Comparison of ENCODE assay signal across 8 cellular contexts in genomic region chr21:41425588-41425953, GRCh38. TPM values are rescaled to one million over a fixed set of nuclear protein-coding genes. Genes with fewer than 3 reads are reported as not detected.
DNase-seq lines count a peak whose midpoint lies in the region; ATAC-seq, FAIRE-seq and TF ChIP-seq lines count a peak whose summit lies in the region.

No MANE protein-coding gene starts in this region.

- POLR2A ChIA-PET in OCI-LY7 (lab: Charles Lee), result no interaction called here

- H3K14ac ChIP-seq in trophoblast cell (ENCODE audit: low read length), result no peak overlapping the region

- TF ChIP-seq CTCF in DND-41 (IDR thresholded peaks at IDR 0.05; ENCODE audit: borderline replicate concordance, extremely low read depth, low read length, poor library complexity, severe bottlenecking) (no peak), OCI-LY7 (conservative IDR thresholded peaks at IDR 0.05; ENCODE audit: low read length) (no peak), epithelial cell of proximal tubule (conservative IDR thresholded peaks at IDR 0.05; ENCODE audit: low read depth, low read length) (no peak)

- DNase-seq in DND-41 (no peak), OCI-LY7 (ENCODE audit: low spot score) (no peak), epithelial cell of proximal tubule (ENCODE audit: low read depth) (no peak), trophoblast cell (no peak), inferior parietal cortex (ENCODE audit: extremely low spot score) (no peak), urothelium cell line (ENCODE audit: low spot score) (no peak), MV-4-11 (lab: John Stamatoyannopoulos, UW) (no peak)
- no peak for DNase-seq in stimulated activated CD4-positive, alpha-beta T cell treated with anti-CD3 and anti-CD28 coated beads, Interleukin-12 subunit alpha, Interleukin-12 subunit beta, amount 100 ng/mL, for 4 hours

- H2BK120ac ChIP-seq in trophoblast cell (ENCODE audit: insufficient read depth, low read length, poor library complexity), result no peak overlapping the region

- no peak for ATAC-seq in DND-41 (ENCODE audit: insufficient read depth, low read depth)

- H3K36me3 ChIP-seq in DND-41 (ENCODE audit: insufficient read depth, low read length), result no peaks in the 10 kb centered on the region
- no peaks in the 10 kb centered on the region for H3K36me3 ChIP-seq in OCI-LY7 (ENCODE audit: insufficient read depth, low read length)
- H3K36me3 ChIP-seq in trophoblast cell (ENCODE audit: control insufficient read depth in 1 of 2, insufficient read depth in 2 of 2, low read length in 2 of 2), result no peaks in the 10 kb centered on the region

- H4K12ac ChIP-seq in trophoblast cell (ENCODE audit: low read depth, low read length), result no peak overlapping the region

- no peak overlapping the region for H2AK5ac ChIP-seq in trophoblast cell (ENCODE audit: low read length)

- no peak overlapping the region for H3K18ac ChIP-seq in trophoblast cell (ENCODE audit: low read length)

- BruUV-seq in OCI-LY7 (replicated peaks; lab: Mats Ljungman, UMichigan), result no TSS peak

- peak overlapping the region; percentile 77 for H3K4me2 ChIP-seq in DND-41 (ENCODE audit: insufficient read depth, low read length)
- H3K4me2 ChIP-seq in OCI-LY7 (ENCODE audit: low read length), result peak overlapping the region; percentile 81
- H3K4me2 ChIP-seq in trophoblast cell (ENCODE audit: low read length), result peak overlapping the region; percentile 61

- H3K79me1 ChIP-seq in trophoblast cell (ENCODE audit: low read length), result no peaks in the 10 kb centered on the region

- H3K4me3 ChIP-seq in DND-41 (ENCODE audit: low read depth in 1 of 2, low read length in 2 of 2) (peak overlapping the region; percentile 13 to 57; a peak in 3 of 4 replicates), OCI-LY7 (ENCODE audit: low read depth, low read length, poor library complexity, severe bottlenecking) (peak overlapping the region; percentile 67), epithelial cell of proximal tubule (ENCODE audit: low read depth, low read length) (peak overlapping the region; percentile 72), trophoblast cell (ENCODE audit: low read depth, low read length) (no peak overlapping the region)

- peak overlapping the region; percentile 36 for H3K27ac ChIP-seq in DND-41 (ENCODE audit: low read length)
- no peak overlapping the region for H3K27ac ChIP-seq in OCI-LY7 (ENCODE audit: low read depth, low read length, poor library complexity, severe bottlenecking)
- no peak overlapping the region for H3K27ac ChIP-seq in trophoblast cell (ENCODE audit: low read depth, low read length)

- H4K20me1 ChIP-seq in DND-41 (ENCODE audit: insufficient read depth, low read length) (no peaks in the 10 kb centered on the region), OCI-LY7 (ENCODE audit: insufficient read depth, low read length) (no peaks in the 10 kb centered on the region)

- H3K4me1 ChIP-seq in DND-41 (ENCODE audit: insufficient read depth, low read length) (peaks cover 24% of the 10 kb centered on the region), OCI-LY7 (ENCODE audit: insufficient read depth, low read length, poor library complexity, severe bottlenecking) (peaks cover 63% of the 10 kb centered on the region), trophoblast cell (ENCODE audit: control insufficient read depth in 1 of 2, insufficient read depth in 2 of 2, low read length in 2 of 2) (peaks cover 0 to 5% of the 10 kb centered on the region in 2 experiments)

- H3K79me2 ChIP-seq in DND-41 (ENCODE audit: insufficient read depth, low read length) (no peaks in the 10 kb centered on the region), OCI-LY7 (ENCODE audit: insufficient read depth, low read depth, low read length) (no peaks in the 10 kb centered on the region), trophoblast cell (ENCODE audit: control insufficient read depth, insufficient read depth, low read length, poor library complexity) (peaks cover 1% of the 10 kb centered on the region)

- H3K4ac ChIP-seq in trophoblast cell (ENCODE audit: low read depth, low read length), result no peak overlapping the region

- intact Hi-C loops in OCI-LY7 (cut with micrococcal nuclease; ENCODE audit: unreplicated experiment), result loop anchor here (5.0 to 10.0 kb wide), 2 partner anchors 103 to 639 kb away; no protein-coding TSS in a partner anchor

- peak overlapping the region; percentile 63 for H3K9ac ChIP-seq in DND-41 (ENCODE audit: low read depth, low read length)
- no peak overlapping the region for H3K9ac ChIP-seq in trophoblast cell (ENCODE audit: low read length)

- CTCF ChIA-PET in OCI-LY7 (lab: Charles Lee; ENCODE audit: unreplicated experiment), result no interaction called here

- no peak overlapping the region for H4K91ac ChIP-seq in trophoblast cell (ENCODE audit: low read depth, low read length)

- no peak overlapping the region for H2BK12ac ChIP-seq in trophoblast cell (ENCODE audit: low read length)

- WGBS in trophoblast cell (ENCODE audit: extremely low coverage, insufficient coverage, insufficient read length), result no CpG with 5 or more reads among the region's 7 CpGs

- peak overlapping the region; percentile 90 for H2AFZ ChIP-seq in DND-41 (ENCODE audit: low read depth, low read length)
- peak overlapping the region; percentile 13; the same call in 1 of the 2 replicates for H2AFZ ChIP-seq in OCI-LY7 (ENCODE audit: low read length)
- H2AFZ ChIP-seq in trophoblast cell (ENCODE audit: insufficient read depth, low read length, poor library complexity), result no peak overlapping the region

- H3K23ac ChIP-seq in trophoblast cell (ENCODE audit: low read length), result no peak overlapping the region

- no peak overlapping the region for H4K8ac ChIP-seq in trophoblast cell (ENCODE audit: low read depth, low read length)

- FAIRE-seq in urothelium cell line (lab: Jason Lieb, UNC), result no peak

- H2BK5ac ChIP-seq in trophoblast cell (ENCODE audit: low read depth, low read length, poor library complexity), result no peak overlapping the region

- no peaks in the 10 kb centered on the region for H3K27me3 ChIP-seq in DND-41 (ENCODE audit: insufficient read depth, low read length, poor library complexity)
- H3K27me3 ChIP-seq in trophoblast cell (ENCODE audit: insufficient read depth, low read length), result peaks cover 13% of the 10 kb centered on the region

- H3K9me3 ChIP-seq in DND-41 (ENCODE audit: insufficient read depth, low read length, severe bottlenecking), result no peaks in the 10 kb centered on the region
- no peaks in the 10 kb centered on the region for H3K9me3 ChIP-seq in OCI-LY7 (ENCODE audit: low read length)
- H3K9me3 ChIP-seq in trophoblast cell (ENCODE audit: insufficient read depth, low read depth, low read length), result peaks cover 3% of the 10 kb centered on the region

- no peaks in the 10 kb centered on the region for H3K9me2 ChIP-seq in OCI-LY7 (ENCODE audit: insufficient read depth, low read length)

RNA-seq across cellular contexts. Expression of gene MX1, which starts 0.5 kb away (rescaled TPM):
- total RNA-seq in OCI-LY7 (2014; rRNA removed; shearing (Covaris generic)), result 24.4 and 24.7 TPM in 2 replicates
- total RNA-seq in OCI-LY7 (2022) (23.9 and 25.1 TPM in 2 replicates), epithelial cell of proximal tubule (15.5 and 25.0 TPM in 2 replicates)
- polyA plus RNA-seq in trophoblast cell (2013), result 0.76 and 1.1 TPM in 2 replicates
